1 cellular context compared by ENCODE assay signal in the genomic region with DNA sequence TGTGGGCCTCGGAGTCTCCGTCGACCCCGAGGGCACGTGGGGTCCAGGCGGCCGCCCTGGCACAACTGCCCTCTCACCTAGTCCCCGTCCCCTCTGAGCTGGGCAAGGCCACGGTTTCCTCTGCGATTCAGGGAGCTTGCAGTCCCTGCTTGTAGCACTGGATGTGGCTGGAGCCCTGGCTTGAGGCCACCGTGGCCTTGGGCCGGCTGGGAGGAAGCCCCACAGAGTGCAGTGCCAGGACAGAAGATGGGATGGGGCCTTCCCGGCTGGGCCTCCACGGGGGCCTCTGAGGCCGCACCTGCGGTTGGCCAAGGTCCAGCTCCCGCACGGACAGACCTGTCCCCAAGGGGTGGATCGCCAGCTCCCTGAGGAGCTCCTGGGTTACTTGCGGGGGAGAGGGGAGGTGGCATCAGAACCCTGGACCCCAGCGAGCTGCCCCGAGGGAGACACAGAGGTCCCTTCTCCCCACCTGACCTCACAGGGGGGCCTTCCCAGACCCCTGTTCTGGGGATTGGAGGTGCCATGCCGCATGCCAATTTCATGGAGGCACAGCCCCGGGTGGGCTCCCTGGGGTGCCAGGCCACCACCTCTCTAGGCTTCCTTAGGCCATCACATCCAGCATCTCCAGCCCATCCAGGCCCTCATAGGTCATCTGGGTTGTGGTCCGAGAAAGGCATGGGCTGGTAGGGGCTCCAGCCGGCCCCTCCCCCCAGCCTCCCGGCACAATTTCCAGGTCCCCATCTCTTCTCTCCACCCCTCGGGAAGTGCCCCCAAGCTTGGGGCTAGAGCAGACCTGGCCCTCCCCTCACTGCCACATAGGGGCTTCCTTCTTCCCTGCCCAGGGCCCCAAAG.
A peak's percentile ranks its signal among the peaks of the same experiment; 100 is the strongest.
TF ChIP-seq lines count a peak whose summit lies in the region.

No MANE protein-coding gene starts in this region.

TF ChIP-seq in H1, 55 proteins besides CTCF, POLR2A, EP300 and RAD21:
- TF ChIP-seq POLR2AphosphoS5 (IDR thresholded peaks at IDR 0.05; ENCODE audit: low read depth, low read length): peak; percentile 32; the same call in 1 of the 2 replicates
- no peak for TF ChIP-seq RXRA (IDR thresholded peaks at IDR 0.05; ENCODE audit: insufficient read depth, low read depth, low read length)
